1 cellular context compared by ENCODE assay signal in the genomic region with DNA sequence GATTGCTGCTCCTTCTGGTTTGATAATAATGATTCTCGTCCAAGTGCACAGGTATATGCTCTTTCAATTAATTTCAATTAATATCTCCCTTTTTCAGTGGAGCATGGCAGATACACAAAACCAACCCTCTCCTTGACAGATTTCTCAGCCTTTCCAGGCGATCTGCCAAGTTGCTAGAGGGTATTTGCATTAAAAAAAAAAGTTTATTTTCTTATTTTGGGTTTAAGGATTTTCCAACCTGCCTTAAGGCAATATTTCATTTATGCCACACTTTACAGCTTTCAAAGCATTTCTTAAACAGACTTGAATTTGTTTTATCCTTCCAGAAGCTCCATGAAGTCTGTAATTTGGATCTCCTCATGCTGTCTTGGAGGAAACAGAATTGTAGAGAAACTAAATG.
TF ChIP-seq lines count a peak whose summit lies in the region.

No MANE protein-coding gene starts in this region.

TF ChIP-seq in IMR-90, 13 proteins besides CTCF, POLR2A, EP300 and RAD21 (continued from another document):
- no peak for TF ChIP-seq FOS (IDR thresholded peaks at IDR 0.05; ENCODE audit: low read depth, low read length)
- TF ChIP-seq, protein P1, sequence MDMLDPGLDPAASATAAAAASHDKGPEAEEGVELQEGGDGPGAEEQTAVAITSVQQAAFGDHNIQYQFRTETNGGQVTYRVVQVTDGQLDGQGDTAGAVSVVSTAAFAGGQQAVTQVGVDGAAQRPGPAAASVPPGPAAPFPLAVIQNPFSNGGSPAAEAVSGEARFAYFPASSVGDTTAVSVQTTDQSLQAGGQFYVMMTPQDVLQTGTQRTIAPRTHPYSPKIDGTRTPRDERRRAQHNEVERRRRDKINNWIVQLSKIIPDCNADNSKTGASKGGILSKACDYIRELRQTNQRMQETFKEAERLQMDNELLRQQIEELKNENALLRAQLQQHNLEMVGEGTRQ (IDR thresholded peaks at IDR 0.05; ENCODE audit: low read depth, low read length) = no peak
- no peak for TF ChIP-seq CEBPB (IDR thresholded peaks at IDR 0.05; ENCODE audit: low read depth, low read length)
- no peak for TF ChIP-seq RCOR1 (IDR thresholded peaks at IDR 0.05; ENCODE audit: insufficient replicate concordance, low read length)
- TF ChIP-seq MXI1 (IDR thresholded peaks at IDR 0.05; ENCODE audit: borderline replicate concordance, low read depth, low read length) = no peak
- TF ChIP-seq RFX5 (IDR thresholded peaks at IDR 0.05; ENCODE audit: low read depth, low read length) = no peak
- no peak for TF ChIP-seq NFE2L2 (IDR thresholded peaks at IDR 0.05; ENCODE audit: low read depth, low read length)
- no peak for TF ChIP-seq MAFK (IDR thresholded peaks at IDR 0.05; ENCODE audit: low read depth, low read length)
- TF ChIP-seq BHLHE40 (IDR thresholded peaks at IDR 0.05; ENCODE audit: low read depth, low read length) = no peak
- no peak for TF ChIP-seq CHD1 (IDR thresholded peaks at IDR 0.05; ENCODE audit: low read depth, low read length)
- no peak for TF ChIP-seq SMC3 (IDR thresholded peaks at IDR 0.05; ENCODE audit: low read depth, low read length)
- TF ChIP-seq, protein P2, sequence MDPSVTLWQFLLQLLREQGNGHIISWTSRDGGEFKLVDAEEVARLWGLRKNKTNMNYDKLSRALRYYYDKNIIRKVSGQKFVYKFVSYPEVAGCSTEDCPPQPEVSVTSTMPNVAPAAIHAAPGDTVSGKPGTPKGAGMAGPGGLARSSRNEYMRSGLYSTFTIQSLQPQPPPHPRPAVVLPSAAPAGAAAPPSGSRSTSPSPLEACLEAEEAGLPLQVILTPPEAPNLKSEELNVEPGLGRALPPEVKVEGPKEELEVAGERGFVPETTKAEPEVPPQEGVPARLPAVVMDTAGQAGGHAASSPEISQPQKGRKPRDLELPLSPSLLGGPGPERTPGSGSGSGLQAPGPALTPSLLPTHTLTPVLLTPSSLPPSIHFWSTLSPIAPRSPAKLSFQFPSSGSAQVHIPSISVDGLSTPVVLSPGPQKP (IDR thresholded peaks at IDR 0.05; ENCODE audit: borderline replicate concordance, low read depth, low read length) = no peak
